ENCODE assay signal across 8 cellular contexts in genomic region chr19:19776206-19777008, GRCh38. TPM values are rescaled to one million over a fixed set of nuclear protein-coding genes. Genes with fewer than 3 reads are reported as not detected.
DNase-seq lines count a peak whose midpoint lies in the region; ATAC-seq, FAIRE-seq and TF ChIP-seq lines count a peak whose summit lies in the region.

No MANE protein-coding gene starts in this region.

- DNase-seq in AG04450 (ENCODE audit: low read depth, low spot score): peak; percentile 97
- peak; percentile 97 for DNase-seq in NCI-H2196 treated with DMSO at 0.1 percent for 48 hours (lab: John Stamatoyannopoulos, UW; ENCODE audit: unreplicated experiment)
- peak; percentile 99 for DNase-seq in WERI-Rb-1
- peak; percentile 98 for DNase-seq in bronchial epithelial cell (ENCODE audit: low read depth)
- peak; percentile 94 for DNase-seq in iPS-NIHi11 (ENCODE audit: low spot score)

- ATAC-seq in GM18907 (IDR thresholded peaks at IDR 0.05; ENCODE audit: unreplicated experiment) (peak; percentile 99), HG03139 (IDR thresholded peaks at IDR 0.05; ENCODE audit: unreplicated experiment) (peak; percentile 97)

- CTCF ChIA-PET in AG04450 (lab: Charles Lee): interaction anchor here (0.6 kb wide), 1 partner anchor 26 kb away, joined by 3 read pairs; no protein-coding TSS in a partner anchor

- no peaks in the 10 kb centered on the region for H3K27me3 ChIP-seq in AG04450 (ENCODE audit: control insufficient read depth, insufficient read depth, low read length)
- no peaks in the 10 kb centered on the region for H3K27me3 ChIP-seq in WERI-Rb-1 (ENCODE audit: insufficient read depth, low read depth, severe bottlenecking)
- H3K27me3 ChIP-seq in bronchial epithelial cell (ENCODE audit: control insufficient read depth, insufficient read depth, low read length): no peaks in the 10 kb centered on the region

- peaks cover 2% of the 10 kb centered on the region; the same call in 1 of the 2 replicates for H3K9me3 ChIP-seq in AG04450 (ENCODE audit: control insufficient read depth, insufficient read depth, low read length)
- H3K9me3 ChIP-seq in WERI-Rb-1 (ENCODE audit: severe bottlenecking): no peaks in the 10 kb centered on the region

- peak overlapping the region; percentile 95 for H3K4me3 ChIP-seq in AG04450 (ENCODE audit: low read depth, low read length)
- peak overlapping the region; percentile 88 for H3K4me3 ChIP-seq in WERI-Rb-1 (ENCODE audit: low read depth, low read length)
- peak overlapping the region; percentile 56 for H3K4me3 ChIP-seq in bronchial epithelial cell (ENCODE audit: low read depth, low read length)
- H3K4me3 ChIP-seq in skin epidermis: peak overlapping the region; percentile 47 to 75 (median 53)

- H3K27ac ChIP-seq in AG04450 (ENCODE audit: low read depth, low read length) (peak overlapping the region; percentile 47), WERI-Rb-1 (peak overlapping the region; percentile 80), skin epidermis (peak overlapping the region; percentile 33 to 92 (median 80))

- POLR2A ChIA-PET in AG04450 (lab: Yijun Ruan, JAX): interaction anchor here (0.7 to 1.5 kb wide), 8 partner anchors 43 to 884 kb away, joined by 3 to 15 read pairs (median 6); partner anchors contain the start of genes ZNF14, ZNF253, ZNF486 and ZNF506

- peaks cover 4% of the 10 kb centered on the region; the same call in 1 of the 2 replicates for H3K36me3 ChIP-seq in WERI-Rb-1
- no peaks in the 10 kb centered on the region for H3K36me3 ChIP-seq in bronchial epithelial cell (ENCODE audit: control insufficient read depth, insufficient read depth, low read length)

- no peak for TF ChIP-seq CTCF in AG04450 (IDR thresholded peaks at IDR 0.05; ENCODE audit: low read depth, low read length)
- no peak for TF ChIP-seq CTCF in WERI-Rb-1 (IDR thresholded peaks at IDR 0.05; ENCODE audit: low read depth, low read length)
- TF ChIP-seq CTCF in bronchial epithelial cell (IDR thresholded peaks at IDR 0.05; ENCODE audit: insufficient read depth, low read length, severe bottlenecking): no peak

- peak; percentile 62 for FAIRE-seq in bronchial epithelial cell (lab: Jason Lieb, UNC)

RNA-seq across cellular contexts. Expression of gene ZNF14, which starts 43.5 kb away (rescaled TPM):
- polyA plus RNA-seq in AG04450 (2011; rRNA removed): 2.9 and 4.2 TPM in 2 replicates
- 2.9 and 4.9 TPM in 2 replicates for polyA minus RNA-seq in AG04450 (2011; rRNA and poly(A)+ RNA removed)
- total RNA-seq in bronchial epithelial cell: 4.2 and 5.6 TPM in 2 replicates

RNA-seq across cellular contexts. Expression of gene ZNF506, which starts 45.1 kb away (rescaled TPM):
- 10.4 and 14.2 TPM in 2 replicates for polyA plus RNA-seq in AG04450 (2011; rRNA removed)
- 15.7 and 17.3 TPM in 2 replicates for polyA minus RNA-seq in AG04450 (2011; rRNA and poly(A)+ RNA removed)
- total RNA-seq in bronchial epithelial cell: 9.7 and 12.0 TPM in 2 replicates

Comparison
In these comparisons a context has a peak if more than half of its experiments do, and no peak if none do; other contexts are left out.
1. Peak in every context shown above with its lines: DNase-seq, ATAC-seq, H3K4me3 ChIP-seq and H3K27ac ChIP-seq.